Comparison of ENCODE assay signal across 34 cellular contexts in the genomic region with DNA sequence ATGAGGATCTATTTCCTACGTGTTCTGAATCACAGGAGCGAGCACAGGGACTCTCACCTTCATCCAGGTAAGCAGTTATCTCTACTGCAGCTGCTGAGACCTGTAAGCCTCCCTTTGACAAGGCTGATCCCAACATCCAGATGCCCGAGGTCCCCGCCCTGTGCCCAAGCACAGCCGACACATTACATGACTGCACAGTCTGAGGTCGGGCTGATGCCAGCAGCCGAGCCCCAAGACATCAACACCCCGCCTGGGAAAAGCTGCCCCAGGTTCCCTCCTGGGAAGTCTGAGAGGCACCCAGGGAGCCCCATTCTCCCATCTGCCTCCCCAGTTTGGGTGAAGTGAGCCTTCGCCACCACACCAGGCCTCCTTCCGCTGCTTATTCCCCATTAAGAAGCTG.
"Had no signal": no experiment of that assay in that cellular context is flagged by ENCODE, and none has a peak within 500 bp of the region (broad histone marks: within the 10 kb centered on the region; RNA-seq: fewer than 3 reads in every experiment).

No MANE protein-coding gene starts in this region.

- H3K4me3 ChIP-seq: body of pancreas, coronary artery, dorsolateral prefrontal cortex, esophagus muscularis mucosa, gastrocnemius medialis, heart left ventricle had no signal

- ATAC-seq: activated CD4-positive, alpha-beta T cell treated with anti-CD3 and anti-CD28 coated beads for 36 hours; activated CD8-positive, alpha-beta memory T cell treated with anti-CD3 and anti-CD28 coated beads, Interleukin-2, amount 10 ng/mL, durations not matched to agents 7 days and 5 days; activated CD8-positive, alpha-beta T cell treated with anti-CD3 and anti-CD28 coated beads, Interleukin-2, amount 10 ng/mL, durations not matched to agents 7 days and 5 days; activated T-cell treated with anti-CD3 and anti-CD28 coated beads, Interleukin-2, amount 50 U/mL, for 4 hours; activated T-helper 17 cell treated with anti-CD3 and anti-CD28 coated beads, Interleukin-2, amount 50 U/mL, for 72 hours; body of pancreas; foreskin keratinocyte; gastrocnemius medialis; heart left ventricle; T-helper 17 cell had no signal

- H3K27me3 ChIP-seq: body of pancreas, dorsolateral prefrontal cortex, esophagus muscularis mucosa, foreskin keratinocyte, gastrocnemius medialis, heart left ventricle had no signal

- H3K9me3 ChIP-seq: body of pancreas, esophagus muscularis mucosa, gastrocnemius medialis, heart left ventricle had no signal

- H3K4me3 Mint-ChIP-seq: activated CD4-positive, alpha-beta memory T cell treated with anti-CD3 and anti-CD28 coated beads for 36 hours; activated CD4-positive, alpha-beta T cell treated with anti-CD3 and anti-CD28 coated beads for 36 hours; activated CD4-positive, alpha-beta T cell treated with anti-CD3 and anti-CD28 coated beads, Interleukin-2, amount 10 ng/mL, durations not matched to agents 24 days and 14 days; activated CD8-positive, alpha-beta memory T cell treated with anti-CD3 and anti-CD28 coated beads, Interleukin-2, amount 10 ng/mL, durations not matched to agents 7 days and 5 days; activated CD8-positive, alpha-beta T cell treated with anti-CD3 and anti-CD28 coated beads, Interleukin-2, amount 10 ng/mL, durations not matched to agents 7 days and 5 days; activated naive CD8-positive, alpha-beta T cell; activated T-cell treated with anti-CD3 and anti-CD28 coated beads, Interleukin-2, amount 50 U/mL, for 4 hours; activated T-helper 17 cell treated with anti-CD3 and anti-CD28 coated beads, Interleukin-2, amount 50 U/mL, for 72 hours; dendritic cell treated with granulocyte-macrophage colony-stimulating factor and Interleukin-4, amounts not matched to agents 40 ng/mL and 50 ng/mL, for 4 days; endodermal cell; T-helper 17 cell; T-helper 2 cell treated with Interferon-gamma antibody and Interleukin-4, amounts not matched to agents 5 μg/mL and 100 μg/mL, for 36 hours had no signal

- H3K9me3 Mint-ChIP-seq: activated CD4-positive, alpha-beta memory T cell treated with anti-CD3 and anti-CD28 coated beads for 36 hours; activated CD4-positive, alpha-beta T cell treated with anti-CD3 and anti-CD28 coated beads, Interleukin-2, amount 10 ng/mL, durations not matched to agents 24 days and 14 days; activated T-cell treated with anti-CD3 and anti-CD28 coated beads, Interleukin-2, amount 50 U/mL, for 4 hours; activated T-helper 17 cell treated with anti-CD3 and anti-CD28 coated beads, Interleukin-2, amount 50 U/mL, for 72 hours; dendritic cell treated with granulocyte-macrophage colony-stimulating factor and Interleukin-4, amounts not matched to agents 40 ng/mL and 50 ng/mL, for 4 days; endodermal cell; T-helper 2 cell treated with Interferon-gamma antibody and Interleukin-4, amounts not matched to agents 5 μg/mL and 100 μg/mL, for 36 hours had no signal

- H3K36me3 Mint-ChIP-seq: activated CD4-positive, alpha-beta memory T cell treated with anti-CD3 and anti-CD28 coated beads for 36 hours; activated CD8-positive, alpha-beta memory T cell treated with anti-CD3 and anti-CD28 coated beads, Interleukin-2, amount 10 ng/mL, durations not matched to agents 7 days and 5 days; activated naive CD8-positive, alpha-beta T cell had no signal

- DNase-seq: activated CD4-positive, alpha-beta memory T cell treated with anti-CD3 and anti-CD28 coated beads for 36 hours; activated CD4-positive, alpha-beta T cell treated with anti-CD3 and anti-CD28 coated beads for 36 hours; activated CD4-positive, alpha-beta T cell treated with anti-CD3 and anti-CD28 coated beads, Interleukin-2, amount 10 ng/mL, durations not matched to agents 24 days and 14 days; activated CD4-positive, CD25-positive, alpha-beta regulatory T cell; activated CD4-positive, CD25-positive, alpha-beta regulatory T cell treated with anti-CD3 and anti-CD28 coated beads, Interleukin-2, amount 50 U/mL, for 72 hours; activated CD8-positive, alpha-beta memory T cell treated with anti-CD3 and anti-CD28 coated beads, Interleukin-2, amount 10 ng/mL, durations not matched to agents 7 days and 5 days; activated CD8-positive, alpha-beta T cell treated with anti-CD3 and anti-CD28 coated beads, Interleukin-2, amount 10 ng/mL, durations not matched to agents 7 days and 5 days; activated effector memory CD4-positive, alpha-beta T cell treated with Interleukin-2 at 50 U/mL for 16 hours; activated gamma-delta T cell treated with Interleukin-2 at 50 U/mL for 16 hours; activated naive CD4-positive, alpha-beta T cell treated with anti-CD3 and anti-CD28 coated beads, Interleukin-2, amount 50 U/mL, for 16 hours; activated naive CD4-positive, alpha-beta T cell treated with Interleukin-2 at 50 U/mL for 16 hours; activated T-cell treated with anti-CD3 and anti-CD28 coated beads, Interleukin-2, amount 50 U/mL, for 4 hours; amniotic stem cell; anterior cingulate cortex; body of pancreas; caudate nucleus; cerebellar nuclear complex; dorsolateral prefrontal cortex; effector memory CD4-positive, alpha-beta T cell; endodermal cell; erythroblast; foreskin keratinocyte; gastrocnemius medialis; glutamatergic neuron; heart left ventricle; T-helper 1 cell; T-helper 17 cell; T1000 had no signal

- H3K27ac ChIP-seq: body of pancreas, dorsolateral prefrontal cortex, foreskin keratinocyte had no signal

- H3K4me1 Mint-ChIP-seq: activated CD4-positive, alpha-beta T cell treated with anti-CD3 and anti-CD28 coated beads for 36 hours; activated CD4-positive, alpha-beta T cell treated with anti-CD3 and anti-CD28 coated beads, Interleukin-2, amount 10 ng/mL, durations not matched to agents 24 days and 14 days; activated CD8-positive, alpha-beta memory T cell treated with anti-CD3 and anti-CD28 coated beads, Interleukin-2, amount 10 ng/mL, durations not matched to agents 7 days and 5 days; activated T-helper 17 cell treated with anti-CD3 and anti-CD28 coated beads, Interleukin-2, amount 50 U/mL, for 72 hours; T-helper 17 cell had no signal

- H3K27me3 Mint-ChIP-seq: activated CD4-positive, alpha-beta T cell treated with anti-CD3 and anti-CD28 coated beads, Interleukin-2, amount 10 ng/mL, durations not matched to agents 24 days and 14 days; activated CD8-positive, alpha-beta memory T cell treated with anti-CD3 and anti-CD28 coated beads, Interleukin-2, amount 10 ng/mL, durations not matched to agents 7 days and 5 days; activated naive CD8-positive, alpha-beta T cell; activated T-helper 17 cell treated with anti-CD3 and anti-CD28 coated beads, Interleukin-2, amount 50 U/mL, for 72 hours; dendritic cell treated with granulocyte-macrophage colony-stimulating factor and Interleukin-4, amounts not matched to agents 40 ng/mL and 50 ng/mL, for 4 days had no signal

- H3K4me1 ChIP-seq: body of pancreas had no signal

- H3K27ac Mint-ChIP-seq: activated CD4-positive, alpha-beta memory T cell treated with anti-CD3 and anti-CD28 coated beads for 36 hours; activated CD4-positive, alpha-beta T cell treated with anti-CD3 and anti-CD28 coated beads for 36 hours; activated CD4-positive, alpha-beta T cell treated with anti-CD3 and anti-CD28 coated beads, Interleukin-2, amount 10 ng/mL, durations not matched to agents 24 days and 14 days; activated CD8-positive, alpha-beta memory T cell treated with anti-CD3 and anti-CD28 coated beads, Interleukin-2, amount 10 ng/mL, durations not matched to agents 7 days and 5 days; activated CD8-positive, alpha-beta T cell treated with anti-CD3 and anti-CD28 coated beads, Interleukin-2, amount 10 ng/mL, durations not matched to agents 7 days and 5 days; activated naive CD8-positive, alpha-beta T cell; activated T-helper 17 cell treated with anti-CD3 and anti-CD28 coated beads, Interleukin-2, amount 50 U/mL, for 72 hours; dendritic cell treated with granulocyte-macrophage colony-stimulating factor and Interleukin-4, amounts not matched to agents 40 ng/mL and 50 ng/mL, for 4 days; T-helper 17 cell; T-helper 2 cell treated with Interferon-gamma antibody and Interleukin-4, amounts not matched to agents 5 μg/mL and 100 μg/mL, for 36 hours had no signal
